1 cellular context compared by ENCODE assay signal in genomic region chr5:35230043-35230611, GRCh38.
A peak's percentile ranks its signal among the peaks of the same experiment; 100 is the strongest.
TF ChIP-seq lines count a peak whose summit lies in the region.

TSS of gene PRLR (minus strand) at chr5:35230487. CDS start at chr5:35089620, 140,867 bp downstream.

TF ChIP-seq in HepG2, 621 proteins besides CTCF, POLR2A, EP300 and RAD21 (continued from another document):
- no peak for TF ChIP-seq ZHX1 (CRISPR knock-in tag; IDR thresholded peaks at IDR 0.05; ENCODE audit: low read depth)
- TF ChIP-seq RBFOX2 (IDR thresholded peaks at IDR 0.05; ENCODE audit: low read depth, low read length), result peak; percentile 48; the same call in 1 of the 2 replicates
- no peak for TF ChIP-seq ZNF260 (CRISPR knock-in tag; IDR thresholded peaks at IDR 0.05; ENCODE audit: borderline replicate concordance, low read depth)
- 0 out of 2 replicates have a peak, but pooled peaks have one; percentile 23 for TF ChIP-seq HMG20A (CRISPR knock-in tag; IDR thresholded peaks at IDR 0.05; ENCODE audit: borderline replicate concordance)
- TF ChIP-seq SMARCE1 (IDR thresholded peaks at IDR 0.05; ENCODE audit: borderline replicate concordance), result no peak
- peak; percentile 77 for TF ChIP-seq ARID5B (CRISPR knock-in tag; IDR thresholded peaks at IDR 0.05)
- peak; percentile 85 for TF ChIP-seq ETV5 (CRISPR knock-in tag; IDR thresholded peaks at IDR 0.05; ENCODE audit: borderline replicate concordance)
- TF ChIP-seq NR2C2 (CRISPR knock-in tag; IDR thresholded peaks at IDR 0.05; ENCODE audit: borderline replicate concordance), result no peak
- TF ChIP-seq ATF7 (IDR thresholded peaks at IDR 0.05), result no peak
- TF ChIP-seq ATF7 (CRISPR knock-in tag; IDR thresholded peaks at IDR 0.05), result no peak
- peak; percentile 57 for TF ChIP-seq POGZ (CRISPR knock-in tag; IDR thresholded peaks at IDR 0.05)
- peak; percentile 79 for TF ChIP-seq HDAC1 (CRISPR knock-in tag; IDR thresholded peaks at IDR 0.05)
- TF ChIP-seq ZNF589 (CRISPR knock-in tag; conservative IDR thresholded peaks at IDR 0.05), result no peak
- TF ChIP-seq ONECUT2 (CRISPR knock-in tag; IDR thresholded peaks at IDR 0.05), result peak; percentile 65; the same call in 1 of the 2 replicates
- TF ChIP-seq ZNF326 (CRISPR knock-in tag; IDR thresholded peaks at IDR 0.05; ENCODE audit: borderline replicate concordance), result no peak
- no peak for TF ChIP-seq EZH2 (conservative IDR thresholded peaks at IDR 0.05; ENCODE audit: low read depth, low read length)
- 0 out of 2 replicates have a peak, but pooled peaks have one; percentile 48 for TF ChIP-seq ZFP36L1 (CRISPR knock-in tag; IDR thresholded peaks at IDR 0.05)
- no peak for TF ChIP-seq KAT7 (CRISPR knock-in tag; IDR thresholded peaks at IDR 0.05; ENCODE audit: borderline replicate concordance)
- no peak for TF ChIP-seq DNMT3B (CRISPR knock-in tag; conservative IDR thresholded peaks at IDR 0.05)
- no peak for TF ChIP-seq TBX3 (IDR thresholded peaks at IDR 0.05; ENCODE audit: borderline replicate concordance)
- TF ChIP-seq IKZF1 (IDR thresholded peaks at IDR 0.05), result no peak
- 0 out of 2 replicates have a peak, but pooled peaks have one; percentile 42 for TF ChIP-seq BCL3 (CRISPR knock-in tag; IDR thresholded peaks at IDR 0.05)
- no peak for TF ChIP-seq FOXP1 (IDR thresholded peaks at IDR 0.05)
- no peak for TF ChIP-seq FOXP1 (CRISPR knock-in tag; IDR thresholded peaks at IDR 0.05)
- 0 out of 2 replicates have a peak, but pooled peaks have one; percentile 31 for TF ChIP-seq ADNP (CRISPR knock-in tag; IDR thresholded peaks at IDR 0.05)
- TF ChIP-seq TAF1 (CRISPR knock-in tag; IDR thresholded peaks at IDR 0.05), result no peak; the same call in 1 of the 2 replicates
- TF ChIP-seq ZNF775 (CRISPR knock-in tag; IDR thresholded peaks at IDR 0.05; ENCODE audit: borderline replicate concordance), result no peak
- TF ChIP-seq CEBPG (CRISPR knock-in tag; IDR thresholded peaks at IDR 0.05), result peak; percentile 52; the same call in 1 of the 2 replicates
- peak; percentile 77 for TF ChIP-seq CEBPB (IDR thresholded peaks at IDR 0.05; ENCODE audit: borderline replicate concordance, low read depth, low read length)
- TF ChIP-seq MIER3 (CRISPR knock-in tag; IDR thresholded peaks at IDR 0.05; ENCODE audit: borderline replicate concordance), result peak; percentile 51; the same call in 1 of the 2 replicates
- 0 out of 2 replicates have a peak, but pooled peaks have one; percentile 45 for TF ChIP-seq HBP1 (CRISPR knock-in tag; IDR thresholded peaks at IDR 0.05; ENCODE audit: low read depth)
- no peak; the same call in 1 of the 2 replicates for TF ChIP-seq ZNF232 (CRISPR knock-in tag; IDR thresholded peaks at IDR 0.05; ENCODE audit: borderline replicate concordance)
- no peak for TF ChIP-seq ZNF577 (CRISPR knock-in tag; IDR thresholded peaks at IDR 0.05; ENCODE audit: borderline replicate concordance, low read depth)
- no peak for TF ChIP-seq ZKSCAN8 (CRISPR knock-in tag; IDR thresholded peaks at IDR 0.05; ENCODE audit: borderline replicate concordance)
- TF ChIP-seq SOX13 (IDR thresholded peaks at IDR 0.05), result no peak
- peak in 1 of 2 experiments; percentile 66; a peak in 2 of 4 replicates for TF ChIP-seq SOX13 (CRISPR knock-in tag; conservative IDR thresholded peaks at IDR 0.05 in 1 of 2, IDR thresholded peaks at IDR 0.05 in 1 of 2)
- TF ChIP-seq SUZ12 (IDR thresholded peaks at IDR 0.05; ENCODE audit: low read depth, low read length), result no peak
TF ChIP-seq in HepG2: peak in this region for 124.
